In genomic region chr1:160999376-160999775, GRCh38 we compare ENCODE assay signal across 20 cellular contexts. TPM values are rescaled to one million over a fixed set of nuclear protein-coding genes. Genes with fewer than 3 reads are reported as not detected.
DNase-seq lines count a peak whose midpoint lies in the region; ATAC-seq, FAIRE-seq and TF ChIP-seq lines count a peak whose summit lies in the region.
"Had no signal": no experiment of that assay in that cellular context is flagged by ENCODE, and none has a peak within 500 bp of the region (broad histone marks: within the 10 kb centered on the region; RNA-seq: fewer than 3 reads in every experiment).

No MANE protein-coding gene starts in this region.

- CTCF ChIA-PET in A549 (lab: Yijun Ruan, JAX) (interaction anchor here (1.6 to 11.1 kb wide), 6 partner anchors 8 to 98 kb away, joined by 7 to 176 read pairs (median 12); partner anchors contain the start of genes ARHGAP30 and KLHDC9), RWPE1 (lab: Yijun Ruan, JAX) (no interaction called here), HepG2 (lab: Yijun Ruan, JAX; ENCODE audit: low intra/inter-chr PET ratio, low total read pairs) (no interaction called here)

- no peaks in the 10 kb centered on the region for H4K20me1 ChIP-seq in HepG2 (ENCODE audit: insufficient read depth, low read length)

- H3K4me3 ChIP-seq in A549 (no peak overlapping the region), HepG2 (replicated peaks in 1 of 3; ENCODE audit: insufficient read depth in 1 of 3, low read depth in 2 of 3, low read length in 3 of 3) (no peak overlapping the region)
- H3K4me3 ChIP-seq: GM23248, SJCRH30 had no signal

- no peak overlapping the region for H2AFZ ChIP-seq in HepG2 (ENCODE audit: low read length)
- H2AFZ ChIP-seq: GM23248 had no signal

- no peak for FAIRE-seq in A549 (lab: Jason Lieb, UNC)
- FAIRE-seq in HepG2 (lab: Jason Lieb, UNC), result no peak
- FAIRE-seq: GM18507 had no signal

- H3K9me3 ChIP-seq in A549 (no peaks in the 10 kb centered on the region), HepG2 (ENCODE audit: low read length) (no peaks in the 10 kb centered on the region)
- H3K9me3 ChIP-seq: SJCRH30 had no signal

- in situ Hi-C loops in HepG2 (cut with HindIII; ENCODE audit: extremely low pct_ligation_motif_present, low pct_unique_long_range_greater_than_20kb), result loop anchor here (10.0 kb wide), 1 partner anchor 95 kb away; the partner anchor contains the start of gene KLHDC9

- H3K27ac ChIP-seq in A549 (no peak overlapping the region), RWPE1 (peak overlapping the region; percentile 16), HepG2 (ENCODE audit: extremely low read length, insufficient read depth, low read length) (no peak overlapping the region)
- H3K27ac ChIP-seq: C4-2B, GM23248, SJCRH30 had no signal

- peaks cover 21 to 37% of the 10 kb centered on the region in 2 experiments; a peak in 4 of 5 replicates for H3K36me3 ChIP-seq in HepG2 (replicated peaks in 1 of 2; ENCODE audit: control insufficient read depth in 1 of 2, insufficient read depth in 2 of 2, low read length in 2 of 2)
- H3K36me3 ChIP-seq: SJCRH30 had no signal

- peak; percentile 39 to 41; a peak in 1 of 6 replicates for ATAC-seq in A549
- ATAC-seq in HepG2, result peak; percentile 52; the same call in 2 of the 3 replicates
- no peak for ATAC-seq in GM21529 (IDR thresholded peaks at IDR 0.05; ENCODE audit: unreplicated experiment)
- no peak for ATAC-seq in GM19035 (IDR thresholded peaks at IDR 0.05; ENCODE audit: unreplicated experiment)

- intact Hi-C loops in HepG2 (cut with micrococcal nuclease; ENCODE audit: unreplicated experiment), result loop anchor here (10.0 kb wide), 1 partner anchor 135 kb away; the partner anchor contains the start of gene DEDD

- TF ChIP-seq POLR2A in A549 (IDR thresholded peaks at IDR 0.05; ENCODE audit: low read length), result no peak
- no peak for TF ChIP-seq POLR2A in HepG2 (IDR thresholded peaks at IDR 0.05; ENCODE audit: insufficient read depth in 1 of 2, low read depth in 2 of 2, low read length in 2 of 2)

- peaks cover 28% of the 10 kb centered on the region for H3K4me1 ChIP-seq in A549
- peaks cover 11% of the 10 kb centered on the region for H3K4me1 ChIP-seq in HepG2 (ENCODE audit: insufficient read depth, low read length)
- H3K4me1 ChIP-seq: SJCRH30 had no signal

- BruUV-seq in HepG2 (replicated peaks; lab: Mats Ljungman, UMichigan), result no TSS peak

- TF ChIP-seq CTCF in A549 (IDR thresholded peaks at IDR 0.05) (no peak), RWPE1 (conservative IDR thresholded peaks at IDR 0.05; ENCODE audit: low read depth) (no peak), HepG2 (CRISPR knock-in tag; IDR thresholded peaks at IDR 0.05) (no peak)

- no peak overlapping the region for H3K9ac ChIP-seq in HepG2 (ENCODE audit: insufficient read depth, low read depth, low read length)
- H3K9ac ChIP-seq: GM23248 had no signal

- DNase-seq in A549 (ENCODE audit: low read depth in 1 of 2, low spot score in 1 of 2), result no peak
- no peak for DNase-seq in RWPE1 (ENCODE audit: low spot score)
- DNase-seq in HepG2 (ENCODE audit: low spot score), result no peak
- DNase-seq in ecto neural progenitor cell (ENCODE audit: low spot score), result no peak
- DNase-seq: DMS153, EL, GM23248, IMR-90, MV-4-11, NCI-H1417 treated with DMSO at 0.1 percent for 48 hours, NCI-H2029, NCI-H2171 treated with DMSO at 0.1 percent for 48 hours, NCI-H510A treated with DMSO at 0.1 percent for 48 hours, SJCRH30 had no signal

- POLR2A ChIA-PET in A549 (lab: Yijun Ruan, JAX) (no interaction called here), RWPE1 (lab: Yijun Ruan, JAX; ENCODE audit: low non-redundant PET) (interaction anchor here (2.2 kb wide), 1 partner anchor 21 kb away, joined by 5 read pairs; the partner anchor contains the start of gene F11R), HepG2 (lab: Yijun Ruan, JAX) (interaction anchor here (0.8 kb wide), 1 partner anchor 22 kb away, joined by 3 read pairs; the partner anchor contains the start of gene F11R)

- TF ChIP-seq RAD21 in A549 (conservative IDR thresholded peaks at IDR 0.05 in 1 of 2, IDR thresholded peaks at IDR 0.05 in 1 of 2) (no peak), HepG2 (CRISPR knock-in tag; IDR thresholded peaks at IDR 0.05) (no peak)

- H3K79me2 ChIP-seq in HepG2 (ENCODE audit: insufficient read depth, low read length), result peaks cover 3% of the 10 kb centered on the region

- H3K4me2 ChIP-seq in A549 (no peak overlapping the region), HepG2 (ENCODE audit: low read depth, low read length) (no peak overlapping the region)

- WGBS in A549 (ENCODE audit: missing lambda C conversion rate), result 79% methylated on average over 5 of the region's 5 CpGs
- WGBS in HepG2 (ENCODE audit: low lambda C conversion rate), result 100% methylated on average over 5 of the region's 5 CpGs

- no peaks in the 10 kb centered on the region for H3K27me3 ChIP-seq in HepG2 (ENCODE audit: control insufficient read depth in 1 of 2, insufficient read depth in 2 of 2, low read length in 2 of 2)
- H3K27me3 ChIP-seq: SJCRH30 had no signal

- TF ChIP-seq EP300 in A549 (IDR thresholded peaks at IDR 0.05), result no peak
- TF ChIP-seq EP300 in HepG2 (IDR thresholded peaks at IDR 0.05; ENCODE audit: low read depth in 2 of 2, low read length in 2 of 2), result no peak
- TF ChIP-seq EP300 in HepG2 (CRISPR knock-in tag; IDR thresholded peaks at IDR 0.05; ENCODE audit: borderline replicate concordance), result no peak

RNA-seq across cellular contexts. Expression of gene F11R, which starts 21.6 kb away (rescaled TPM):
- polyA plus RNA-seq in A549 (2011; rRNA removed), result 62.0 and 71.0 TPM in 2 replicates
- 20.9 and 27.4 TPM in 2 replicates for polyA plus RNA-seq in A549 (2012; cell fraction: cytosol; rRNA removed)
- 21.1 and 21.8 TPM in 2 replicates for polyA plus RNA-seq in A549 (2012; cell fraction: nucleus; rRNA removed)
- 28.3 to 30.3 TPM (median 29.7 TPM) in 3 replicates for polyA plus RNA-seq in A549 (2017; fragmentation: RNase III; extraction: RNeasy Plus Mini Kit Qiagen cat#74134 plus additional on column Dnase treatment)
- polyA minus RNA-seq in A549 (2011; rRNA and poly(A)+ RNA removed), result 93.5 and 114 TPM in 2 replicates
- total RNA-seq in HepG2 (2016; rRNA removed; fragmentation: Illumina TruSeq; extraction: Trizol), result 41.4 and 95.8 TPM in 2 replicates
- total RNA-seq in HepG2 (2016; cell fraction: cytosol; rRNA removed; fragmentation: Illumina TruSeq; extraction: Trizol; ENCODE audit: low read depth), result 4.5 and 5.4 TPM in 2 replicates
- 42.0 and 91.4 TPM in 2 replicates for total RNA-seq in HepG2 (2016; cell fraction: insoluble cytoplasmic fraction; rRNA removed; fragmentation: Illumina TruSeq; extraction: Trizol)
- 13.3 and 15.6 TPM in 2 replicates for total RNA-seq in HepG2 (2016; cell fraction: membrane; rRNA removed; fragmentation: Illumina TruSeq; extraction: Trizol)
- total RNA-seq in HepG2 (2016; cell fraction: nucleus; rRNA removed; fragmentation: Illumina TruSeq; extraction: Trizol), result 73.4 and 78.1 TPM in 2 replicates
- polyA plus RNA-seq in HepG2 (2011; rRNA removed), result 105 and 145 TPM in 2 replicates
- polyA plus RNA-seq in HepG2 (2011; cell fraction: cytosol; rRNA removed), result 97.9 and 106 TPM in 2 replicates
- 65.0 and 70.1 TPM in 2 replicates for polyA plus RNA-seq in HepG2 (2011; cell fraction: nucleus; rRNA removed)
- 48.5 and 60.7 TPM in 2 replicates for polyA plus RNA-seq in HepG2 (2012)
- 4.5 and 4.7 TPM in 2 replicates for polyA plus RNA-seq in HepG2 (2016; cell fraction: cytosol; fragmentation: Illumina TruSeq; extraction: Trizol; ENCODE audit: low read depth)
- polyA plus RNA-seq in HepG2 (2016; cell fraction: insoluble cytoplasmic fraction; fragmentation: Illumina TruSeq; extraction: Trizol; ENCODE audit: low read depth), result 24.5 and 27.5 TPM in 2 replicates
- polyA plus RNA-seq in HepG2 (2016; cell fraction: membrane; fragmentation: Illumina TruSeq; extraction: Trizol; ENCODE audit: low read depth), result 8.6 and 9.1 TPM in 2 replicates
- polyA plus RNA-seq in HepG2 (2016; cell fraction: nucleus; fragmentation: Illumina TruSeq; extraction: Trizol; ENCODE audit: insufficient read depth, low read depth), result 69.9 and 80.4 TPM in 2 replicates
- 95.1 and 327 TPM in 2 replicates for polyA minus RNA-seq in HepG2 (2011; rRNA and poly(A)+ RNA removed; ENCODE audit: low replicate concordance)
- polyA minus RNA-seq in HepG2 (2011; cell fraction: cytosol; rRNA and poly(A)+ RNA removed), result 74.7 and 90.1 TPM in 2 replicates
- 27.6 and 39.4 TPM in 2 replicates for polyA minus RNA-seq in HepG2 (2011; cell fraction: nucleus; rRNA and poly(A)+ RNA removed)
- total RNA-seq: SJCRH30 had no signal

RNA-seq across cellular contexts. Expression of gene TSTD1, which starts 39.4 kb away (rescaled TPM):
- polyA plus RNA-seq in A549 (2011; rRNA removed), result not detected in 2 replicates
- 0.09 and 0.15 TPM in 2 replicates for polyA plus RNA-seq in A549 (2012; cell fraction: cytosol; rRNA removed)
- 0.65 and 2.0 TPM in 2 replicates for polyA plus RNA-seq in A549 (2012; cell fraction: nucleus; rRNA removed)
- polyA plus RNA-seq in A549 (2017; fragmentation: RNase III; extraction: RNeasy Plus Mini Kit Qiagen cat#74134 plus additional on column Dnase treatment), result 0.17 to 0.21 TPM (median 0.20 TPM) in 3 replicates
- 1.2 TPM in 1 of 2 replicates, not detected in the other for polyA minus RNA-seq in A549 (2011; rRNA and poly(A)+ RNA removed)
- total RNA-seq in HepG2 (2016; rRNA removed; fragmentation: Illumina TruSeq; extraction: Trizol), result 0.31 TPM in 1 of 2 replicates, not detected in the other
- not detected in 2 replicates for total RNA-seq in HepG2 (2016; cell fraction: cytosol; rRNA removed; fragmentation: Illumina TruSeq; extraction: Trizol; ENCODE audit: low read depth)
- total RNA-seq in HepG2 (2016; cell fraction: insoluble cytoplasmic fraction; rRNA removed; fragmentation: Illumina TruSeq; extraction: Trizol), result 0.22 TPM in 1 of 2 replicates, not detected in the other
- not detected in 2 replicates for total RNA-seq in HepG2 (2016; cell fraction: membrane; rRNA removed; fragmentation: Illumina TruSeq; extraction: Trizol)
- 0.99 TPM in 1 of 2 replicates, not detected in the other for total RNA-seq in HepG2 (2016; cell fraction: nucleus; rRNA removed; fragmentation: Illumina TruSeq; extraction: Trizol)
- 0.15 TPM in 1 of 2 replicates, not detected in the other for polyA plus RNA-seq in HepG2 (2011; rRNA removed)
- polyA plus RNA-seq in HepG2 (2011; cell fraction: cytosol; rRNA removed), result not detected in 2 replicates
- 0.55 and 0.79 TPM in 2 replicates for polyA plus RNA-seq in HepG2 (2011; cell fraction: nucleus; rRNA removed)
- not detected in 2 replicates for polyA plus RNA-seq in HepG2 (2012)
- polyA plus RNA-seq in HepG2 (2016; cell fraction: cytosol; fragmentation: Illumina TruSeq; extraction: Trizol; ENCODE audit: low read depth), result not detected in 2 replicates
- not detected in 2 replicates for polyA plus RNA-seq in HepG2 (2016; cell fraction: insoluble cytoplasmic fraction; fragmentation: Illumina TruSeq; extraction: Trizol; ENCODE audit: low read depth)
- not detected in 2 replicates for polyA plus RNA-seq in HepG2 (2016; cell fraction: membrane; fragmentation: Illumina TruSeq; extraction: Trizol; ENCODE audit: low read depth)
- polyA plus RNA-seq in HepG2 (2016; cell fraction: nucleus; fragmentation: Illumina TruSeq; extraction: Trizol; ENCODE audit: insufficient read depth, low read depth), result not detected in 2 replicates
- 0.28 and 1.2 TPM in 2 replicates for polyA minus RNA-seq in HepG2 (2011; rRNA and poly(A)+ RNA removed; ENCODE audit: low replicate concordance)
- not detected in 2 replicates for polyA minus RNA-seq in HepG2 (2011; cell fraction: cytosol; rRNA and poly(A)+ RNA removed)
- polyA minus RNA-seq in HepG2 (2011; cell fraction: nucleus; rRNA and poly(A)+ RNA removed), result 0.87 and 1.2 TPM in 2 replicates
- total RNA-seq: A172, GM23248, IMR-90, SJCRH30 had no signal
- polyA plus RNA-seq: GM23248 had no signal

RNA-seq across cellular contexts. Expression of gene ITLN2, which starts 44.8 kb away (rescaled TPM):
- polyA plus RNA-seq in A549 (2011; rRNA removed) (0.13 and 0.30 TPM in 2 replicates), A549 (2017; fragmentation: RNase III; extraction: RNeasy Plus Mini Kit Qiagen cat#74134 plus additional on column Dnase treatment) (0.22 TPM in 1 of 3 replicates, not detected in the others), HepG2 (2011; rRNA removed) (not detected in 2 replicates)
- polyA plus RNA-seq in A549 (2012; cell fraction: cytosol; rRNA removed), result 0.17 and 0.30 TPM in 2 replicates
- polyA plus RNA-seq in A549 (2012; cell fraction: nucleus; rRNA removed), result 0.12 TPM in 1 of 2 replicates, not detected in the other
- 1.0 TPM in 1 of 2 replicates, not detected in the other for polyA minus RNA-seq in A549 (2011; rRNA and poly(A)+ RNA removed)
- not detected in 2 replicates for total RNA-seq in HepG2 (2016; rRNA removed; fragmentation: Illumina TruSeq; extraction: Trizol)
- total RNA-seq in HepG2 (2016; cell fraction: cytosol; rRNA removed; fragmentation: Illumina TruSeq; extraction: Trizol; ENCODE audit: low read depth), result not detected in 2 replicates
- total RNA-seq in HepG2 (2016; cell fraction: insoluble cytoplasmic fraction; rRNA removed; fragmentation: Illumina TruSeq; extraction: Trizol), result not detected in 2 replicates
- not detected in 2 replicates for total RNA-seq in HepG2 (2016; cell fraction: membrane; rRNA removed; fragmentation: Illumina TruSeq; extraction: Trizol)
- total RNA-seq in HepG2 (2016; cell fraction: nucleus; rRNA removed; fragmentation: Illumina TruSeq; extraction: Trizol), result not detected in 2 replicates
- not detected in 2 replicates for polyA plus RNA-seq in HepG2 (2011; cell fraction: cytosol; rRNA removed)
- polyA plus RNA-seq in HepG2 (2011; cell fraction: nucleus; rRNA removed), result not detected in 2 replicates
- polyA plus RNA-seq in HepG2 (2012), result not detected in 2 replicates
- not detected in 2 replicates for polyA plus RNA-seq in HepG2 (2016; cell fraction: cytosol; fragmentation: Illumina TruSeq; extraction: Trizol; ENCODE audit: low read depth)
- not detected in 2 replicates for polyA plus RNA-seq in HepG2 (2016; cell fraction: insoluble cytoplasmic fraction; fragmentation: Illumina TruSeq; extraction: Trizol; ENCODE audit: low read depth)
- polyA plus RNA-seq in HepG2 (2016; cell fraction: membrane; fragmentation: Illumina TruSeq; extraction: Trizol; ENCODE audit: low read depth), result not detected in 2 replicates
- polyA plus RNA-seq in HepG2 (2016; cell fraction: nucleus; fragmentation: Illumina TruSeq; extraction: Trizol; ENCODE audit: insufficient read depth, low read depth), result not detected in 2 replicates
- polyA minus RNA-seq in HepG2 (2011; rRNA and poly(A)+ RNA removed; ENCODE audit: low replicate concordance), result not detected in 2 replicates
- polyA minus RNA-seq in HepG2 (2011; cell fraction: cytosol; rRNA and poly(A)+ RNA removed), result not detected in 2 replicates
- polyA minus RNA-seq in HepG2 (2011; cell fraction: nucleus; rRNA and poly(A)+ RNA removed), result not detected in 2 replicates
- total RNA-seq: A172, GM23248, IMR-90, RPMI7951, SJCRH30 had no signal
- polyA plus RNA-seq: GM23248, IMR-90 had no signal

RNA-seq across cellular contexts. Expression of gene USF1, which starts 46.4 kb away (rescaled TPM):
- 35.5 and 43.5 TPM in 2 replicates for polyA plus RNA-seq in A549 (2011; rRNA removed)
- 38.1 and 42.1 TPM in 2 replicates for polyA plus RNA-seq in A549 (2012; cell fraction: cytosol; rRNA removed)
- polyA plus RNA-seq in A549 (2012; cell fraction: nucleus; rRNA removed), result 126 and 147 TPM in 2 replicates
- 49.2 to 60.5 TPM (median 57.4 TPM) in 3 replicates for polyA plus RNA-seq in A549 (2017; fragmentation: RNase III; extraction: RNeasy Plus Mini Kit Qiagen cat#74134 plus additional on column Dnase treatment)
- polyA minus RNA-seq in A549 (2011; rRNA and poly(A)+ RNA removed), result 108 and 137 TPM in 2 replicates
- 32.2 and 39.4 TPM in 2 replicates for total RNA-seq in HepG2 (2016; rRNA removed; fragmentation: Illumina TruSeq; extraction: Trizol)
- 10.2 and 10.9 TPM in 2 replicates for total RNA-seq in HepG2 (2016; cell fraction: cytosol; rRNA removed; fragmentation: Illumina TruSeq; extraction: Trizol; ENCODE audit: low read depth)
- 35.2 and 38.6 TPM in 2 replicates for total RNA-seq in HepG2 (2016; cell fraction: insoluble cytoplasmic fraction; rRNA removed; fragmentation: Illumina TruSeq; extraction: Trizol)
- total RNA-seq in HepG2 (2016; cell fraction: membrane; rRNA removed; fragmentation: Illumina TruSeq; extraction: Trizol), result 21.9 and 22.5 TPM in 2 replicates
- 36.9 and 43.8 TPM in 2 replicates for total RNA-seq in HepG2 (2016; cell fraction: nucleus; rRNA removed; fragmentation: Illumina TruSeq; extraction: Trizol)
- 26.9 and 40.0 TPM in 2 replicates for polyA plus RNA-seq in HepG2 (2011; rRNA removed)
- polyA plus RNA-seq in HepG2 (2011; cell fraction: cytosol; rRNA removed), result 13.4 and 14.2 TPM in 2 replicates
- polyA plus RNA-seq in HepG2 (2011; cell fraction: nucleus; rRNA removed), result 155 and 169 TPM in 2 replicates
- 15.0 and 18.0 TPM in 2 replicates for polyA plus RNA-seq in HepG2 (2012)
- 5.6 and 6.8 TPM in 2 replicates for polyA plus RNA-seq in HepG2 (2016; cell fraction: cytosol; fragmentation: Illumina TruSeq; extraction: Trizol; ENCODE audit: low read depth)
- polyA plus RNA-seq in HepG2 (2016; cell fraction: insoluble cytoplasmic fraction; fragmentation: Illumina TruSeq; extraction: Trizol; ENCODE audit: low read depth), result 25.5 and 27.5 TPM in 2 replicates
- polyA plus RNA-seq in HepG2 (2016; cell fraction: membrane; fragmentation: Illumina TruSeq; extraction: Trizol; ENCODE audit: low read depth), result 12.4 and 13.2 TPM in 2 replicates
- polyA plus RNA-seq in HepG2 (2016; cell fraction: nucleus; fragmentation: Illumina TruSeq; extraction: Trizol; ENCODE audit: insufficient read depth, low read depth), result 90.2 and 94.9 TPM in 2 replicates
- 71.6 and 214 TPM in 2 replicates for polyA minus RNA-seq in HepG2 (2011; rRNA and poly(A)+ RNA removed; ENCODE audit: low replicate concordance)
- polyA minus RNA-seq in HepG2 (2011; cell fraction: cytosol; rRNA and poly(A)+ RNA removed), result 13.4 and 14.8 TPM in 2 replicates
- 21.8 and 24.0 TPM in 2 replicates for polyA minus RNA-seq in HepG2 (2011; cell fraction: nucleus; rRNA and poly(A)+ RNA removed)

Comparison
In these comparisons a context has a peak if more than half of its experiments do, and no peak if none do; other contexts are left out.
1. ATAC-seq: peak in A549 (2 of 2) and HepG2 (single experiment); none in GM21529 (single experiment) and GM19035 (single experiment).